16 cellular contexts compared by ENCODE assay signal in genomic region chr4:139054791-139055376, GRCh38. TPM values are rescaled to one million over a fixed set of nuclear protein-coding genes. Genes with fewer than 3 reads are reported as not detected.
DNase-seq lines count a peak whose midpoint lies in the region; ATAC-seq, FAIRE-seq and TF ChIP-seq lines count a peak whose summit lies in the region.
"Had no signal": no experiment of that assay in that cellular context is flagged by ENCODE, and none has a peak within 500 bp of the region (broad histone marks: within the 10 kb centered on the region; RNA-seq: fewer than 3 reads in every experiment).

No MANE protein-coding gene starts in this region.

- H3K4me3 ChIP-seq in A549: no peak overlapping the region
- H3K4me3 ChIP-seq: BLaER1, right atrium auricular region had no signal

- peak overlapping the region; percentile 5 for H3K27ac Mint-ChIP-seq in activated T-helper 1 cell treated with anti-CD3 and anti-CD28 coated beads, Interleukin-12 subunit alpha, Interleukin-12 subunit beta, Interleukin-2, Interleukin-4 antibody, amounts not matched to agents 30 ng/mL and 10 ng/mL and 1 ng/mL, durations not matched to agents 14 hours and 24 hours and 36 hours

- no peak for TF ChIP-seq RAD21 in A549 (conservative IDR thresholded peaks at IDR 0.05 in 1 of 2, IDR thresholded peaks at IDR 0.05 in 1 of 2)

- no peak overlapping the region for H3K27ac ChIP-seq in A549
- H3K27ac ChIP-seq: BLaER1 had no signal

- no peaks in the 10 kb centered on the region for H3K9me3 ChIP-seq in A549
- H3K9me3 ChIP-seq: BLaER1, right atrium auricular region had no signal

- CTCF ChIA-PET in A549 (lab: Yijun Ruan, JAX): interaction anchor here (1.1 kb wide), 1 partner anchor 10 kb away, joined by 4 read pairs; no protein-coding TSS in a partner anchor

- ATAC-seq in A549: peak in 1 of 2 experiments; percentile 7; a peak in 1 of 6 replicates
- ATAC-seq: esophagus mucosa; stimulated activated naive CD8-positive, alpha-beta T cell treated with anti-CD3 and anti-CD28 coated beads, Interleukin-15, amount 100 ng/mL, for 72 hours had no signal

- peaks cover 16% of the 10 kb centered on the region for H3K4me1 ChIP-seq in A549
- H3K4me1 ChIP-seq: BLaER1 had no signal

- no peaks in the 10 kb centered on the region for H3K27me3 Mint-ChIP-seq in activated T-helper 1 cell treated with anti-CD3 and anti-CD28 coated beads, Interleukin-12 subunit alpha, Interleukin-12 subunit beta, Interleukin-2, Interleukin-4 antibody, amounts not matched to agents 30 ng/mL and 10 ng/mL and 1 ng/mL, durations not matched to agents 14 hours and 24 hours and 36 hours (ENCODE audit: insufficient read depth)
- H3K27me3 Mint-ChIP-seq: stimulated activated naive CD8-positive, alpha-beta T cell treated with anti-CD3 and anti-CD28 coated beads, Interleukin-15, amount 100 ng/mL, for 72 hours had no signal

- peaks cover 33% of the 10 kb centered on the region for H3K36me3 Mint-ChIP-seq in activated T-helper 1 cell treated with anti-CD3 and anti-CD28 coated beads, Interleukin-12 subunit alpha, Interleukin-12 subunit beta, Interleukin-2, Interleukin-4 antibody, amounts not matched to agents 30 ng/mL and 10 ng/mL and 1 ng/mL, durations not matched to agents 14 hours and 24 hours and 36 hours (ENCODE audit: low read depth)

- FAIRE-seq in A549 (lab: Jason Lieb, UNC): no peak

- peak overlapping the region; percentile 38 for H3K4me2 ChIP-seq in A549
- H3K4me2 ChIP-seq: BLaER1 had no signal

- DNase-seq in A549 (ENCODE audit: low read depth in 1 of 2, low spot score in 1 of 2) (no peak), EL (peak; percentile 47), hepatic stellate cell (ENCODE audit: low spot score) (peak; percentile 28), NCI-H1092 treated with DMSO at 0.1 percent for 48 hours (lab: John Stamatoyannopoulos, UW) (no peak), erythroblast (lab: John Stamatoyannopoulos, UW) (no peak), islet precursor cell (no peak), NCI-H1048 (lab: John Stamatoyannopoulos, UW) (no peak)
- DNase-seq in activated T-helper 1 cell treated with anti-CD3 and anti-CD28 coated beads, Interleukin-12 subunit alpha, Interleukin-12 subunit beta, Interleukin-2, Interleukin-4 antibody, amounts not matched to agents 30 ng/mL and 10 ng/mL and 1 ng/mL, durations not matched to agents 14 hours and 24 hours and 36 hours (ENCODE audit: low spot score): no peak
- DNase-seq: activated effector memory CD4-positive, alpha-beta T cell treated with Interleukin-2 at 50 U/mL for 16 hours; GDM1; NCI-H1694 treated with DMSO at 0.1 percent for 48 hours; stimulated activated CD4-positive, alpha-beta T cell treated with anti-CD3 and anti-CD28 coated beads, Interleukin-4, amount 100 ng/mL, for 4 hours; stimulated activated naive CD8-positive, alpha-beta T cell treated with anti-CD3 and anti-CD28 coated beads, Interleukin-15, amount 100 ng/mL, for 72 hours had no signal

- H3K4me1 Mint-ChIP-seq in activated T-helper 1 cell treated with anti-CD3 and anti-CD28 coated beads, Interleukin-12 subunit alpha, Interleukin-12 subunit beta, Interleukin-2, Interleukin-4 antibody, amounts not matched to agents 30 ng/mL and 10 ng/mL and 1 ng/mL, durations not matched to agents 14 hours and 24 hours and 36 hours (ENCODE audit: low read depth): peaks cover 18% of the 10 kb centered on the region

- intact Hi-C loops in activated T-helper 1 cell treated with anti-CD3 and anti-CD28 coated beads, Interleukin-12 subunit alpha, Interleukin-12 subunit beta, Interleukin-2, Interleukin-4 antibody, amounts not matched to agents 30 ng/mL and 10 ng/mL and 1 ng/mL, durations not matched to agents 14 hours and 24 hours and 36 hours (cut with micrococcal nuclease): no loop called here

- TF ChIP-seq CTCF in A549 (IDR thresholded peaks at IDR 0.05): no peak

- H3K4me3 Mint-ChIP-seq in activated T-helper 1 cell treated with anti-CD3 and anti-CD28 coated beads, Interleukin-12 subunit alpha, Interleukin-12 subunit beta, Interleukin-2, Interleukin-4 antibody, amounts not matched to agents 30 ng/mL and 10 ng/mL and 1 ng/mL, durations not matched to agents 14 hours and 24 hours and 36 hours: no peak overlapping the region
- H3K4me3 Mint-ChIP-seq: stimulated activated naive CD8-positive, alpha-beta T cell treated with anti-CD3 and anti-CD28 coated beads, Interleukin-15, amount 100 ng/mL, for 72 hours had no signal

- POLR2A ChIA-PET in A549 (lab: Yijun Ruan, JAX): no interaction called here

- TF ChIP-seq POLR2A in A549 (IDR thresholded peaks at IDR 0.05; ENCODE audit: low read length) (no peak), erythroblast (IDR thresholded peaks at IDR 0.05; ENCODE audit: low read length) (no peak)

- TF ChIP-seq EP300 in A549 (IDR thresholded peaks at IDR 0.05): no peak

- WGBS in A549 (ENCODE audit: missing lambda C conversion rate): 7% methylated on average over 1 of the region's 1 CpG

- H3K9me3 Mint-ChIP-seq in activated T-helper 1 cell treated with anti-CD3 and anti-CD28 coated beads, Interleukin-12 subunit alpha, Interleukin-12 subunit beta, Interleukin-2, Interleukin-4 antibody, amounts not matched to agents 30 ng/mL and 10 ng/mL and 1 ng/mL, durations not matched to agents 14 hours and 24 hours and 36 hours: no peaks in the 10 kb centered on the region
- H3K9me3 Mint-ChIP-seq: stimulated activated naive CD8-positive, alpha-beta T cell treated with anti-CD3 and anti-CD28 coated beads, Interleukin-15, amount 100 ng/mL, for 72 hours had no signal

TF ChIP-seq in A549, 52 proteins besides CTCF, POLR2A, EP300 and RAD21:
- no peak for TF ChIP-seq MYC (IDR thresholded peaks at IDR 0.05; ENCODE audit: borderline replicate concordance, low read length)
- TF ChIP-seq FOSL2 (IDR thresholded peaks at IDR 0.05): no peak
- TF ChIP-seq FOSL2 (CRISPR knock-in tag; IDR thresholded peaks at IDR 0.05): peak; percentile 31; the same call in 1 of the 2 replicates

RNA-seq across cellular contexts. Expression of gene NOCT, which starts 39.3 kb away (rescaled TPM):
- 6.8 and 10.1 TPM in 2 replicates for polyA plus RNA-seq in A549 (2011; rRNA removed)
- polyA plus RNA-seq in A549 (2012; cell fraction: cytosol; rRNA removed): 5.0 and 8.9 TPM in 2 replicates
- polyA plus RNA-seq in A549 (2012; cell fraction: nucleus; rRNA removed): 10.9 and 15.4 TPM in 2 replicates
- polyA plus RNA-seq in A549 (2017; fragmentation: RNase III; extraction: RNeasy Plus Mini Kit Qiagen cat#74134 plus additional on column Dnase treatment): 5.3 to 7.5 TPM (median 6.0 TPM) in 3 replicates
- 35.0 and 38.1 TPM in 2 replicates for polyA minus RNA-seq in A549 (2011; rRNA and poly(A)+ RNA removed)
- total RNA-seq in activated T-helper 1 cell treated with anti-CD3 and anti-CD28 coated beads, Interleukin-12 subunit alpha, Interleukin-12 subunit beta, Interleukin-2, Interleukin-4 antibody, amounts not matched to agents 30 ng/mL and 10 ng/mL and 1 ng/mL, durations not matched to agents 14 hours and 24 hours and 36 hours: 24.1 and 26.9 TPM in 2 replicates

Comparison
In these comparisons a context has a peak if more than half of its experiments do, and no peak if none do; other contexts are left out.
1. DNase-seq: peak in EL (single experiment) and hepatic stellate cell (single experiment); none in A549 (0 of 2), activated T-helper 1 cell treated with anti-CD3 and anti-CD28 coated beads, Interleukin-12 subunit alpha, Interleukin-12 subunit beta, Interleukin-2, Interleukin-4 antibody, amounts not matched to agents 30 ng/mL and 10 ng/mL and 1 ng/mL, durations not matched to agents 14 hours and 24 hours and 36 hours (single experiment), NCI-H1092 treated with DMSO at 0.1 percent for 48 hours (single experiment), erythroblast (0 of 2), islet precursor cell (single experiment) and NCI-H1048 (single experiment).